Comparison of ENCODE assay signal across 15 cellular contexts in genomic region chr9:98551511-98552286, GRCh38.
DNase-seq lines count a peak whose midpoint lies in the region; ATAC-seq and TF ChIP-seq lines count a peak whose summit lies in the region.
"Had no signal": no experiment of that assay in that cellular context is flagged by ENCODE, and none has a peak within 500 bp of the region (broad histone marks: within the 10 kb centered on the region; RNA-seq: fewer than 3 reads in every experiment).

No MANE protein-coding gene starts in this region.

- no peak overlapping the region for H3K4me3 ChIP-seq in fibroblast of lung (replicated peaks in 1 of 4; ENCODE audit: control extremely low read depth in 1 of 4, insufficient read depth in 1 of 4, low read depth in 3 of 4, low read length in 4 of 4)
- H3K4me3 ChIP-seq in sigmoid colon = no peak overlapping the region
- H3K4me3 ChIP-seq in HAP-1 = no peak overlapping the region

- intact Hi-C loops in sigmoid colon (cut with DNase I) = no loop called here

- WGBS in sigmoid colon, 2 donors = 74 to 78% methylated on average over 11 of the region's 11 CpGs

- no peak overlapping the region for H2AFZ ChIP-seq in fibroblast of lung (ENCODE audit: low read length)

- H3K4me1 ChIP-seq in fibroblast of lung (ENCODE audit: control insufficient read depth, extremely low read depth, insufficient read depth, low read length) = no peaks in the 10 kb centered on the region
- no peaks in the 10 kb centered on the region for H3K4me1 ChIP-seq in sigmoid colon
- no peaks in the 10 kb centered on the region for H3K4me1 ChIP-seq in HAP-1

- no peak for TF ChIP-seq POLR2A in sigmoid colon (IDR thresholded peaks at IDR 0.05)

- TF ChIP-seq CTCF in fibroblast of lung (conservative IDR thresholded peaks at IDR 0.05 in 1 of 2, IDR thresholded peaks at IDR 0.05 in 1 of 2; ENCODE audit: low read depth in 1 of 2, low read length in 2 of 2) = no peak
- TF ChIP-seq CTCF in sigmoid colon (IDR thresholded peaks at IDR 0.05) = no peak

- H3K9me3 ChIP-seq in fibroblast of lung (ENCODE audit: control insufficient read depth, insufficient read depth, low read depth, low read length) (no peaks in the 10 kb centered on the region), sigmoid colon (no peaks in the 10 kb centered on the region), HAP-1 (no peaks in the 10 kb centered on the region)

- H3K36me3 ChIP-seq in fibroblast of lung (ENCODE audit: control insufficient read depth, insufficient read depth, low read length) = no peaks in the 10 kb centered on the region
- no peaks in the 10 kb centered on the region for H3K36me3 ChIP-seq in sigmoid colon
- no peaks in the 10 kb centered on the region for H3K36me3 ChIP-seq in HAP-1 (replicated peaks)

- no peak for TF ChIP-seq EP300 in sigmoid colon (IDR thresholded peaks at IDR 0.05)

- no peaks in the 10 kb centered on the region for H3K79me2 ChIP-seq in fibroblast of lung (ENCODE audit: control insufficient read depth, insufficient read depth, low read length)

- no peak overlapping the region for H3K9ac ChIP-seq in fibroblast of lung (ENCODE audit: insufficient read depth, low read length)

- in situ Hi-C loops in HAP-1 (cut with MboI; ENCODE audit: low sequenced_read_pairs) = no loop called here

- no peaks in the 10 kb centered on the region for H4K20me1 ChIP-seq in fibroblast of lung (ENCODE audit: control insufficient read depth, extremely low read depth, insufficient read depth, low read length)

- no peaks in the 10 kb centered on the region for H3K27me3 ChIP-seq in fibroblast of lung (ENCODE audit: control insufficient read depth, insufficient read depth, low read length)
- no peaks in the 10 kb centered on the region for H3K27me3 ChIP-seq in sigmoid colon
- no peaks in the 10 kb centered on the region for H3K27me3 ChIP-seq in HAP-1 (ENCODE audit: low read depth)

- no peak overlapping the region for H3K4me2 ChIP-seq in fibroblast of lung (ENCODE audit: extremely low read depth, insufficient read depth, low read length)

- H3K27ac ChIP-seq in fibroblast of lung (ENCODE audit: insufficient read depth, low read length) (no peak overlapping the region), sigmoid colon (no peak overlapping the region)

- ATAC-seq in HG03196 (IDR thresholded peaks at IDR 0.05; ENCODE audit: unreplicated experiment) (no peak), GM21576 (IDR thresholded peaks at IDR 0.05; ENCODE audit: unreplicated experiment) (no peak), GM18867 (IDR thresholded peaks at IDR 0.05; ENCODE audit: unreplicated experiment) (no peak)
- ATAC-seq: left colon, T-helper 17 cell had no signal

- peak; percentile 88 for DNase-seq in H4 (ENCODE audit: low spot score)
- peak; percentile 9 for DNase-seq in SW480 (ENCODE audit: low spot score)
- peak; percentile 63 to 99 for DNase-seq in fibroblast of lung (ENCODE audit: low read depth in 2 of 2)
- peak; percentile 15 for DNase-seq in sigmoid colon
- no peak for DNase-seq in HAP-1 (ENCODE audit: low spot score in 2 of 2)
- DNase-seq: activated CD4-positive, alpha-beta memory T cell treated with anti-CD3 and anti-CD28 coated beads for 36 hours; activated naive CD4-positive, alpha-beta T cell treated with anti-CD3 and anti-CD28 coated beads for 36 hours; glutamatergic neuron; GOT3; left colon; nephron progenitor cell; T-helper 17 cell had no signal

Comparison
In these comparisons a context has a peak if more than half of its experiments do, and no peak if none do; other contexts are left out.
1. DNase-seq: peak in H4 (single experiment), SW480 (single experiment), fibroblast of lung (2 of 2) and sigmoid colon (single experiment); none in HAP-1 (0 of 2).